ENCODE assay signal across 1 cellular context in the genomic region with DNA sequence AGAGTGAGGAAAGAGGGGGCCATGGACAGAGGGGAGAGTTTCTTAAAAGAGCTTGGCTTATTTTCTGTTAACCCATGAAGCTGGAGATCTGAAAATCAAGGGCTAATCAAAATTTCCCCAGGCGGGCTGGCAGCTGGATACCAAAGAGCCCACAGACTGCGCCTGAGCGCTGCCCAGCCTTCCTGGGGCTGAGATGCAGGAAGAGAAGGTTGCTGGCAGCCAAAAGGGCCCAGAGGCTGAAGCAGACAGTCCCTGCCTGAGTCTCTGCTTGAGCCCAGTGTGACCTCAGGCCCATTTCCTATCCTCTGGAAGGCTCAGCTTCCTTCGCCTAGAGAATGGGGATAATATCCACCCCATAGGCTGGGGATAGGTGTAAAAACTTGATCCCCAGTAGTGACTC.
TF ChIP-seq lines count a peak whose summit lies in the region.

No MANE protein-coding gene starts in this region.

TF ChIP-seq in HepG2, 621 proteins besides CTCF, POLR2A, EP300 and RAD21:
- TF ChIP-seq ZNF12 (CRISPR knock-in tag; IDR thresholded peaks at IDR 0.05) (no peak), MAZ (IDR thresholded peaks at IDR 0.05; ENCODE audit: borderline replicate concordance, low read depth, low read length) (no peak), MAZ (CRISPR knock-in tag; IDR thresholded peaks at IDR 0.05; ENCODE audit: low read depth) (no peak), AKAP8 (CRISPR knock-in tag; IDR thresholded peaks at IDR 0.05) (no peak), ZNF75D (CRISPR knock-in tag; IDR thresholded peaks at IDR 0.05; ENCODE audit: borderline replicate concordance) (no peak)
